ENCODE assay signal across 8 cellular contexts in the genomic region with DNA sequence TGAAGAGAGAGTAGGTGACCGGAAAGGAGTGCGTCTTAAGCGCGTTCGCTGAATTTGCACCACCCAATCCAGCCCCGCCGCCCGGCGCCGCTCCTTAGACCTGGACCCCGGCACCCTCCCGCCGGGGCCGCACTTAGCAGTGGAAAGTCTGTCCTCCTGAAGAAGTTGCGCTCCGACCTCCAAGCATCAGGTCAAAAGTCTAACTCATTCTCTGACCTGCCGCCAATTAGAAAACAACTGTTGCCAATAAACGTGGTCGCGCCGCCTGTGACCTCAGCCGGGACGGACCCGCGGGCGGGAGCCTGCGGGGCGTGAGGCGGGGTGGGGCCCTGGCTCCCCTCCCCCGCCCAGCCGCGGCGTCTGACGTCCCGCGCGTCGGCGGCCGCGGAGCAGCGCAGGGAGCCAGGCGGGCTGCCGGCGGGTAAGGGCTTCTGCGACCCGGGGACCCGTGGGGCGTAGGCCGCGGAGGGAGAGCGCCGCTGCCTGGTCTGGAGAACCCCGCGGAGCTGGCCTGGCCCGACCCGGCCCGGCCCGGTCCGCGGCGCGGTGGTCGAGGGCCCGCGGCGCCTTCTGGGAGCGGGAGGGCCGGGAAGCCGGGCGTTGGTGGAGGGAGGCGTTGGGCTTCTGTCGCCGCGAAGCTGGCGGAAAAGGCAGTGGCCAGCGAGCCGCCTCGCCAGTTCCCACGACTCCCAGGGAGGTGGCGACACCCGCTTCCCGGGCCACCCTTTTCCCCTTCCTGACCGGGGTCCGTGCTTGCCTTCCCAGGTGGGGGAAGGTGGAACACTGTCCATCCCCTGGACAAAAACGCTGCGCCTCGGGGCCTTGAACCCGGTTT. TPM values are rescaled to one million over a fixed set of nuclear protein-coding genes. Genes with fewer than 3 reads are reported as not detected.
A peak's percentile ranks its signal among the peaks of the same experiment; 100 is the strongest.
DNase-seq lines count a peak whose midpoint lies in the region; ATAC-seq, FAIRE-seq and TF ChIP-seq lines count a peak whose summit lies in the region.

BCAP29 (plus strand) TSS at position 366 of the 835 bp plus-strand sequence. CDS start 527 bp downstream, outside the sequence.

- peaks cover 20% of the 10 kb centered on the region for H3K4me1 Mint-ChIP-seq in T-helper 2 cell treated with Interferon-gamma antibody and Interleukin-4, amounts not matched to agents 5 μg/mL and 100 μg/mL, for 36 hours (ENCODE audit: low read depth)
- H3K4me1 Mint-ChIP-seq in astrocyte (ENCODE audit: low read depth, unreplicated experiment), result peaks cover 7% of the 10 kb centered on the region

- H3K4me1 ChIP-seq in astrocyte (ENCODE audit: insufficient read depth, low read length), result peaks cover 7% of the 10 kb centered on the region

- no peaks in the 10 kb centered on the region for H3K9me3 Mint-ChIP-seq in T-helper 2 cell treated with Interferon-gamma antibody and Interleukin-4, amounts not matched to agents 5 μg/mL and 100 μg/mL, for 36 hours
- no peaks in the 10 kb centered on the region for H3K9me3 Mint-ChIP-seq in astrocyte (ENCODE audit: unreplicated experiment)

- peaks cover 5% of the 10 kb centered on the region for H3K36me3 ChIP-seq in astrocyte (ENCODE audit: insufficient read depth, low read length)

- in situ Hi-C loops in GM13977 (cut with MboI; ENCODE audit: low pct_unique_long_range_greater_than_20kb, low sequenced_read_pairs, unreplicated experiment), result no loop called here

- peak within 1 kb of the TSS; percentile 92 for H3K27ac Mint-ChIP-seq in T-helper 2 cell treated with Interferon-gamma antibody and Interleukin-4, amounts not matched to agents 5 μg/mL and 100 μg/mL, for 36 hours
- peak within 1 kb of the TSS; percentile 64 for H3K27ac Mint-ChIP-seq in astrocyte (ENCODE audit: unreplicated experiment)

- H3K4me3 Mint-ChIP-seq in T-helper 2 cell treated with Interferon-gamma antibody and Interleukin-4, amounts not matched to agents 5 μg/mL and 100 μg/mL, for 36 hours, result peak within 1 kb of the TSS; percentile 90
- peak within 1 kb of the TSS; percentile 94 for H3K4me3 Mint-ChIP-seq in astrocyte (ENCODE audit: unreplicated experiment)

- no peaks in the 10 kb centered on the region for H4K20me1 ChIP-seq in astrocyte (ENCODE audit: insufficient read depth, low read length)

- peak within 1 kb of the TSS; percentile 92 for H3K9ac ChIP-seq in astrocyte (ENCODE audit: low read length)

- DNase-seq in GM13977 (ENCODE audit: low spot score), result peak; percentile 87
- peak; percentile 69 for DNase-seq in NCI-H1092 treated with DMSO at 0.1 percent for 48 hours (lab: John Stamatoyannopoulos, UW)
- DNase-seq in T-helper 2 cell treated with Interferon-gamma antibody and Interleukin-4, amounts not matched to agents 5 μg/mL and 100 μg/mL, for 36 hours (ENCODE audit: low spot score), result peak; percentile 81
- DNase-seq in astrocyte (ENCODE audit: low read depth), result peak; percentile 30
- DNase-seq in hepatic stellate cell (ENCODE audit: low spot score), result peak; percentile 62
- no peak for DNase-seq in renal cortical epithelial cell (ENCODE audit: low read depth)
- DNase-seq in D721Med (ENCODE audit: insufficient read length, low spot score), result no peak

- peaks cover 47% of the 10 kb centered on the region for H3K79me2 ChIP-seq in astrocyte (ENCODE audit: insufficient read depth, low read length)

- FAIRE-seq in astrocyte (lab: Jason Lieb, UNC), result no peak
- FAIRE-seq in D721Med (lab: Jason Lieb, UNC), result no peak

- H3K36me3 Mint-ChIP-seq in T-helper 2 cell treated with Interferon-gamma antibody and Interleukin-4, amounts not matched to agents 5 μg/mL and 100 μg/mL, for 36 hours (ENCODE audit: low read depth), result peaks cover 13% of the 10 kb centered on the region
- H3K36me3 Mint-ChIP-seq in astrocyte (ENCODE audit: low read depth, unreplicated experiment), result peaks cover 2% of the 10 kb centered on the region

- H3K27me3 Mint-ChIP-seq in T-helper 2 cell treated with Interferon-gamma antibody and Interleukin-4, amounts not matched to agents 5 μg/mL and 100 μg/mL, for 36 hours (ENCODE audit: low read depth), result no peaks in the 10 kb centered on the region
- H3K27me3 Mint-ChIP-seq in astrocyte (ENCODE audit: low read depth, unreplicated experiment), result no peaks in the 10 kb centered on the region

- TF ChIP-seq CTCF in GM13977 (IDR thresholded peaks at IDR 0.05; ENCODE audit: extremely low read depth, insufficient read depth, missing control alignments), result peak; percentile 22
- no peak for TF ChIP-seq CTCF in astrocyte (IDR thresholded peaks at IDR 0.05; ENCODE audit: insufficient read depth, low read depth, low read length)
- TF ChIP-seq CTCF in D721Med (IDR thresholded peaks at IDR 0.05; ENCODE audit: insufficient read depth, missing control alignments), result no peak

- peak within 1 kb of the TSS; percentile 88 for H3K27ac ChIP-seq in astrocyte (ENCODE audit: low read depth, low read length)

- peak; percentile 96 for ATAC-seq in HG02610 (IDR thresholded peaks at IDR 0.05; ENCODE audit: unreplicated experiment)

- peak within 1 kb of the TSS; percentile 91 for H3K4me2 ChIP-seq in astrocyte (ENCODE audit: low read length)

- H3K4me3 ChIP-seq in astrocyte (ENCODE audit: insufficient read depth, low read depth, low read length), result peak within 1 kb of the TSS; percentile 87

- no peaks in the 10 kb centered on the region for H3K27me3 ChIP-seq in astrocyte (ENCODE audit: insufficient read depth, low read length)

- H2AFZ ChIP-seq in astrocyte (ENCODE audit: low read depth, low read length), result peak within 1 kb of the TSS; percentile 96

- no peaks in the 10 kb centered on the region for H3K9me3 ChIP-seq in astrocyte (ENCODE audit: insufficient read depth, low read depth, low read length)

RNA-seq across cellular contexts. Expression of gene BCAP29, which starts in this region (rescaled TPM):
- total RNA-seq in astrocyte, result 48.0 and 54.9 TPM in 2 replicates
- 63.4 and 116 TPM in 2 replicates for total RNA-seq in renal cortical epithelial cell

Comparison
In these comparisons a context has a peak if more than half of its experiments do, and no peak if none do; other contexts are left out.
1. DNase-seq: peak in GM13977 (single experiment), NCI-H1092 treated with DMSO at 0.1 percent for 48 hours (single experiment), T-helper 2 cell treated with Interferon-gamma antibody and Interleukin-4, amounts not matched to agents 5 μg/mL and 100 μg/mL, for 36 hours (single experiment), astrocyte (single experiment) and hepatic stellate cell (single experiment); none in renal cortical epithelial cell (single experiment) and D721Med (single experiment).